In the genomic region with DNA sequence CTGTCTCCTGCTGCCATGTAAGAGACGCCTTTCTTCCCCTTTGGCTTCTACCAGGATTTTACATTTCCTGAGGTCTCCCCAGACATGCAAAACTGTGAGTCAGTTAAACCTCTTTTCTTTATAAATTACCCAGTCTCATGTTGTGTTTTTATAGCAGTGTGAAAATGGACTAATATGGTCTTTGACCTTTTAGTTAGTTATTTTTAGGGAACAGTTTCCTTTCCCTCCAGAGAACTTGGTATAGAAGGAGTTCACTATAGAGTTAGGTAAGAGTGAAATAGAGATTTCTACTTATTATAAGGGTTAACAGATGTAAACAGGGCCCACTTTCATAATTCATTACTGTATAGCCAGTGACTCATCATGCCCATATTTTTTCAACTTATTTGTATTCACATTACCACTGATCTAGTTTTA, we compare ENCODE assay signal across 32 cellular contexts.
DNase-seq lines count a peak whose midpoint lies in the region; ATAC-seq and TF ChIP-seq lines count a peak whose summit lies in the region.
"Had no signal": no experiment of that assay in that cellular context is flagged by ENCODE, and none has a peak within 500 bp of the region (broad histone marks: within the 10 kb centered on the region; RNA-seq: fewer than 3 reads in every experiment).

No MANE protein-coding gene starts in this region.

- no peak overlapping the region for H2AFZ ChIP-seq in Loucy (ENCODE audit: low read length)
- H2AFZ ChIP-seq: parathyroid adenoma had no signal

- DNase-seq in NOMO-1 treated with dmso at 0.1 percent for 144 hours (lab: John Stamatoyannopoulos, UW; ENCODE audit: unreplicated experiment) (peak; percentile 24), epithelial cell of prostate (ENCODE audit: low read depth, low spot score) (no peak), renal cortical epithelial cell (ENCODE audit: low read depth) (peak; percentile 14), NCI-H1105 treated with DMSO at 0.1 percent for 48 hours (lab: John Stamatoyannopoulos, UW) (no peak), BE2C (no peak)
- no peak for DNase-seq in activated effector memory CD4-positive, alpha-beta T cell treated with Interleukin-2 at 50 U/mL for 16 hours
- DNase-seq: activated CD4-positive, alpha-beta memory T cell treated with anti-CD3 and anti-CD28 coated beads, Interleukin-2, amount 10 ng/mL, durations not matched to agents 7 days and 5 days; activated CD4-positive, alpha-beta T cell treated with anti-CD3 and anti-CD28 coated beads for 1 hour; activated naive CD4-positive, alpha-beta T cell treated with anti-CD3 and anti-CD28 coated beads, Interleukin-2, amount 50 U/mL, for 16 hours; Caco-2; DMS53; glutamatergic neuron; H9; islet precursor cell; left lung; mesenchymal stem cell; NCI-H146; NCI-H2107; NCI-H446; NCI-H774; spleen; stimulated activated CD4-positive, alpha-beta T cell treated with anti-CD3 and anti-CD28 coated beads, Interleukin-2, amount 100 ng/mL, for 24 hours; stimulated activated naive CD8-positive, alpha-beta T cell treated with anti-CD3 and anti-CD28 coated beads, Interleukin-15, Interleukin-2, amounts not matched to agents 100 U/mL and 50 U/mL, for 24 hours; T-helper 1 cell had no signal

- H3K4me2 ChIP-seq in Loucy (ENCODE audit: low read depth, low read length, poor library complexity, severe bottlenecking), result peak overlapping the region; percentile 49

- no peak overlapping the region for H3K9ac ChIP-seq in Loucy (ENCODE audit: low read depth, low read length, poor library complexity, severe bottlenecking)
- H3K9ac ChIP-seq: parathyroid adenoma had no signal

- peak overlapping the region; percentile 66 for H3K27ac ChIP-seq in epithelial cell of prostate
- H3K27ac ChIP-seq: C4-2B, left lung, parathyroid adenoma, right atrium auricular region, RWPE1, SJSA1, spleen had no signal

- H3K4me3 ChIP-seq in Loucy (ENCODE audit: low read length, poor library complexity, severe bottlenecking), result no peak overlapping the region
- H3K4me3 ChIP-seq in BE2C (ENCODE audit: low read depth, low read length), result no peak overlapping the region
- H3K4me3 ChIP-seq: left lung, right atrium auricular region, SJSA1, spleen had no signal

- no peaks in the 10 kb centered on the region for H3K9me2 ChIP-seq in Loucy (replicated peaks; ENCODE audit: low read depth, low read length)

- no peaks in the 10 kb centered on the region for H4K20me1 ChIP-seq in Loucy (ENCODE audit: insufficient read depth, low read length, poor library complexity, severe bottlenecking)

- H3K36me3 ChIP-seq in Loucy (ENCODE audit: insufficient read depth, low read length), result no peaks in the 10 kb centered on the region
- no peaks in the 10 kb centered on the region for H3K36me3 ChIP-seq in BE2C
- H3K36me3 ChIP-seq: left lung, right atrium auricular region, SJSA1, spleen had no signal

- H3K27me3 ChIP-seq in Loucy (ENCODE audit: insufficient read depth, low read length, poor library complexity, severe bottlenecking) (no peaks in the 10 kb centered on the region), BE2C (no peaks in the 10 kb centered on the region)
- H3K27me3 ChIP-seq: left lung, right atrium auricular region, SJSA1, spleen had no signal

- ATAC-seq in HG03039 (IDR thresholded peaks at IDR 0.05; ENCODE audit: unreplicated experiment), result no peak
- ATAC-seq: activated T-helper 17 cell treated with anti-CD3 and anti-CD28 coated beads, Interleukin-2, amount 50 U/mL, for 72 hours; left lung; stimulated activated naive CD8-positive, alpha-beta T cell treated with anti-CD3 and anti-CD28 coated beads, Interleukin-15, Interleukin-2, amounts not matched to agents 100 U/mL and 50 U/mL, for 24 hours had no signal

- H3F3A ChIP-seq in Loucy (ENCODE audit: low read depth), result no peaks in the 10 kb centered on the region

- no peaks in the 10 kb centered on the region for H3K79me2 ChIP-seq in Loucy (ENCODE audit: insufficient read depth, low read length)
- H3K79me2 ChIP-seq: parathyroid adenoma had no signal

- H3K4me1 ChIP-seq in Loucy (ENCODE audit: insufficient read depth, low read length, poor library complexity, severe bottlenecking), result peaks cover 15% of the 10 kb centered on the region
- H3K4me1 ChIP-seq in BE2C, result no peaks in the 10 kb centered on the region; the same call in 1 of the 2 replicates
- H3K4me1 ChIP-seq: Caco-2, left lung, parathyroid adenoma, right atrium auricular region, SJSA1, spleen had no signal

- TF ChIP-seq CTCF in Loucy (conservative IDR thresholded peaks at IDR 0.05; ENCODE audit: low read length) (no peak), BE2C (IDR thresholded peaks at IDR 0.05; ENCODE audit: low read depth, low read length) (no peak)

- H3K9me3 ChIP-seq in Loucy (ENCODE audit: insufficient read depth, low read depth, low read length) (no peaks in the 10 kb centered on the region), BE2C (no peaks in the 10 kb centered on the region)
- H3K9me3 ChIP-seq: Caco-2, left lung, right atrium auricular region, spleen had no signal

Comparison
In these comparisons a context has a peak if more than half of its experiments do, and no peak if none do; other contexts are left out.
1. DNase-seq: peak in NOMO-1 treated with dmso at 0.1 percent for 144 hours (single experiment) and renal cortical epithelial cell (single experiment); none in epithelial cell of prostate (single experiment), activated effector memory CD4-positive, alpha-beta T cell treated with Interleukin-2 at 50 U/mL for 16 hours (single experiment), NCI-H1105 treated with DMSO at 0.1 percent for 48 hours (single experiment) and BE2C (single experiment).